ENCODE assay signal across 9 cellular contexts in the genomic region with DNA sequence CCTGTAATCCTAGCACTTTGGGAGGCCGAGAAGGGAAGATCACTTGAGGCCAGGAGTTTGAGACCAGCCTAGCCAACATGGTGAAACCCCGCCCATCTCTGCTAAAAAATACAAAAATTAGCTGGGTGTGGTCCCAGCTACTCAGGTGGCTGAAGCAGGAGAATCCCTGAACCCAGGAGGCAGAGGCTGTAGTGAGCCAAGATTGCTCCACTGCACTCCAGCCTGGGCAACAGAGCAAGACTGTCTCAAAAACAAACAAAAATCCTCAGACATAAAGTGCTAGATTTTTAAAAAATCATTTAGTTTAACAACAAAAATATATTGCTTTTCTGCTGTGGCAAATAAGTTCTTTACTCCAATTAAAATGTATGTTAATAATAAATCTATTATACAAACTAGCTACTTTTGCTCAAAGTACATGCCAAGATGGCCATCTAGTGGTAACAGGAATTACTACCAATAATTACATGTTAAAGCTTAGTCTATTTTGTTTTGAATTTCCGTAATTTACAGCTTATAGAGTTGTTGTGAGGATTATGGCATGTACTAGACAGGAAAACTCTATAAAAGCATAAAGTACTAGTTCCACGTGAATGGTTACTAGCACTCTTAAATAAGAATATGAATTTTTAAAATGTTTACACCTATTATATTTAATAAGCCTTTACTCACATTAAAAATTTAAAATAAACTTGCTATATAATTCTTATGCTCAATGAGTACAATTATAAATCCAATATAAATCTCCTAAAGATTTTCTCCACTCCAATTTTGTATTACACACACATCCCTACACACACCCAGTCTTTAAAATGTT. TPM values are rescaled to one million over a fixed set of nuclear protein-coding genes. Genes with fewer than 3 reads are reported as not detected.
DNase-seq lines count a peak whose midpoint lies in the region; ATAC-seq and TF ChIP-seq lines count a peak whose summit lies in the region.
"Had no signal": no experiment of that assay in that cellular context is flagged by ENCODE, and none has a peak within 500 bp of the region (broad histone marks: within the 10 kb centered on the region; RNA-seq: fewer than 3 reads in every experiment).

No MANE protein-coding gene starts in this region.

- no peak overlapping the region for H3K27ac ChIP-seq in SK-N-MC
- no peak overlapping the region for H3K27ac ChIP-seq in fibroblast of lung (ENCODE audit: insufficient read depth, low read length)
- H3K27ac ChIP-seq in psoas muscle = no peak overlapping the region

- H3K4me3 ChIP-seq in SK-N-MC (no peak overlapping the region), fibroblast of lung (replicated peaks in 1 of 4; ENCODE audit: control extremely low read depth in 1 of 4, insufficient read depth in 1 of 4, low read depth in 3 of 4, low read length in 4 of 4) (no peak overlapping the region), psoas muscle (no peak overlapping the region)

- H3K27me3 ChIP-seq in fibroblast of lung (ENCODE audit: control insufficient read depth, insufficient read depth, low read length) (no peaks in the 10 kb centered on the region), psoas muscle (ENCODE audit: insufficient read depth in 3 of 3, low read length in 2 of 3) (no peaks in the 10 kb centered on the region)

- no peak overlapping the region for H3K4me2 ChIP-seq in fibroblast of lung (ENCODE audit: extremely low read depth, insufficient read depth, low read length)

- 64 to 70% (median 66%) methylated on average over 4 of the region's 4 CpGs for WGBS in psoas muscle, 3 donors

- no peaks in the 10 kb centered on the region for H4K20me1 ChIP-seq in fibroblast of lung (ENCODE audit: control insufficient read depth, extremely low read depth, insufficient read depth, low read length)

- no peak overlapping the region for H2AFZ ChIP-seq in fibroblast of lung (ENCODE audit: low read length)

- intact Hi-C loops in psoas muscle (cut with DNase I) = no loop called here

- DNase-seq in NCI-H1105 treated with DMSO at 0.1 percent for 48 hours (lab: John Stamatoyannopoulos, UW) = peak; percentile 24
- no peak for DNase-seq in NCI-H1105 (lab: John Stamatoyannopoulos, UW)
- peak; percentile 42 for DNase-seq in KG1 (lab: John Stamatoyannopoulos, UW)
- peak; percentile 45 for DNase-seq in SK-N-MC (ENCODE audit: low read depth, low spot score)
- peak; percentile 40 to 79 for DNase-seq in fibroblast of lung (ENCODE audit: low read depth in 2 of 2)
- no peak for DNase-seq in psoas muscle
- DNase-seq in activated CD4-positive, CD25-positive, alpha-beta regulatory T cell (lab: John Stamatoyannopoulos, UW) = no peak

- TF ChIP-seq CTCF in fibroblast of lung (conservative IDR thresholded peaks at IDR 0.05 in 1 of 2, IDR thresholded peaks at IDR 0.05 in 1 of 2; ENCODE audit: low read depth in 1 of 2, low read length in 2 of 2) = peak in 1 of 2 donors; percentile 64
- peak; percentile 59 for TF ChIP-seq CTCF in psoas muscle (IDR thresholded peaks at IDR 0.05)

- no peaks in the 10 kb centered on the region for H3K4me1 ChIP-seq in fibroblast of lung (ENCODE audit: control insufficient read depth, extremely low read depth, insufficient read depth, low read length)
- no peaks in the 10 kb centered on the region for H3K4me1 ChIP-seq in psoas muscle

- H3K9ac ChIP-seq in SK-N-MC (ENCODE audit: insufficient read length) (no peak overlapping the region), fibroblast of lung (ENCODE audit: insufficient read depth, low read length) (no peak overlapping the region)

- H3K79me2 ChIP-seq in fibroblast of lung (ENCODE audit: control insufficient read depth, insufficient read depth, low read length) = peaks cover 3% of the 10 kb centered on the region

- H3K9me3 ChIP-seq in SK-N-MC (ENCODE audit: low read depth, low read length) = no peaks in the 10 kb centered on the region
- H3K9me3 ChIP-seq in fibroblast of lung (ENCODE audit: control insufficient read depth, insufficient read depth, low read depth, low read length) = no peaks in the 10 kb centered on the region
- H3K9me3 ChIP-seq in psoas muscle = no peaks in the 10 kb centered on the region

- H3K36me3 ChIP-seq in SK-N-MC (ENCODE audit: insufficient read depth, low read length) (no peaks in the 10 kb centered on the region), fibroblast of lung (ENCODE audit: control insufficient read depth, insufficient read depth, low read length) (no peaks in the 10 kb centered on the region), psoas muscle (ENCODE audit: insufficient read depth in 1 of 2, low read depth in 1 of 2) (no peaks in the 10 kb centered on the region)

- no peak for ATAC-seq in psoas muscle
- ATAC-seq in GM21717 (IDR thresholded peaks at IDR 0.05; ENCODE audit: unreplicated experiment) = no peak

RNA-seq across cellular contexts. Expression of a gene that starts 39.0 kb away (rescaled TPM):
- total RNA-seq in fibroblast of lung (39.0 and 40.1 TPM in 2 replicates), psoas muscle (10 to 100 TPM in 2 of 4 donors, 1 to 10 TPM in 2; 5.1 to 16.7 (median 9.3) TPM)
- polyA plus RNA-seq in fibroblast of lung (25.3 and 25.4 TPM in 2 replicates), psoas muscle (1 to 10 TPM; 5.0 to 6.6 (median 5.4) TPM)
- 15.0 and 17.9 TPM in 2 replicates for polyA plus RNA-seq in fibroblast of lung (2012)
- 19.6 and 21.9 TPM in 2 replicates for polyA minus RNA-seq in fibroblast of lung (ENCODE audit: low replicate concordance)

RNA-seq across cellular contexts. Expression of a gene that starts 50.5 kb away (rescaled TPM):
- total RNA-seq in fibroblast of lung (not detected in 2 replicates), psoas muscle (under 1 TPM; 0.34 to 0.97 (median 0.40) TPM)
- polyA plus RNA-seq in fibroblast of lung (not detected in 2 replicates), psoas muscle (under 1 TPM; 0.03 to 0.20 (median 0.18) TPM)
- not detected in 2 replicates for polyA plus RNA-seq in fibroblast of lung (2012)
- not detected in 2 replicates for polyA minus RNA-seq in fibroblast of lung (ENCODE audit: low replicate concordance)
- polyA plus RNA-seq: CD8-positive, alpha-beta memory T cell had no signal

Comparison
In these comparisons a context has a peak if more than half of its experiments do, and no peak if none do; other contexts are left out.
1. DNase-seq: peak in NCI-H1105 treated with DMSO at 0.1 percent for 48 hours (single experiment), KG1 (single experiment), SK-N-MC (single experiment) and fibroblast of lung (2 of 2); none in NCI-H1105 (single experiment), psoas muscle (0 of 2) and activated CD4-positive, CD25-positive, alpha-beta regulatory T cell (0 of 4).